Comparison of ENCODE assay signal across 8 cellular contexts in the genomic region with DNA sequence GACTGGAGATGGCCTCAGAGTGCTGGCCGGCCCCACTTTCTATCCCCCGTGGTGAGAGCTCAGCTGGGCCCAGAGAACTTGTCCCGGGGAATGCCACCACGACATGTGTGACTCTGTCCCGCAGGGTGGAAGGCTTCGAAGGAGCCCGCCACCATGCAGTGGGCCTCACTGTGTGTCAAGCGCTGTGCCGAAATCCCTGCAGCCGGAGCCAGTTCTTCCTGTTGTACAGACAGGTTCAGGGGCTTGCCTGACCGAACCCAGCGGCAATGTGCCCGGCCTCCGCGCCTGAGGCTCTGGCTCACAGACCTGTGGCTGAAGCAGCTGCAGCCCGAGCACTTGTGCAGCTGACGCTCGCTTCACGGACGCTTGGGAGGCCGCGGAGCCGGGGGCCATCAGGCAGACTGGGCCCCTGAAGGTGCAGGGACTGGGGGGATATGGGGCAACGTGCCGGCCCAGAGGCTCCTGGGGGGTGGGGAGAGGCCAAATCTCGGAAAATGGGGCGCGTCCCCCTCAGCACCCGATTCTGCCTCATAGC. TPM values are rescaled to one million over a fixed set of nuclear protein-coding genes. Genes with fewer than 3 reads are reported as not detected.
DNase-seq lines count a peak whose midpoint lies in the region; TF ChIP-seq lines count a peak whose summit lies in the region.

No MANE protein-coding gene starts in this region.

- H3K4me3 ChIP-seq in BE2C (ENCODE audit: low read depth, low read length) (peak overlapping the region; percentile 73), HFF-Myc (replicated peaks; ENCODE audit: low read depth, low read length) (peak overlapping the region; percentile 73), mucosa of rectum (ENCODE audit: low read length in 2 of 2) (peak overlapping the region; percentile 77 to 79), urinary bladder (ENCODE audit: low read depth, low read length) (peak overlapping the region; percentile 71)

- H3K9me3 ChIP-seq in BE2C: no peaks in the 10 kb centered on the region
- no peaks in the 10 kb centered on the region for H3K9me3 ChIP-seq in mucosa of rectum (ENCODE audit: control insufficient read depth in 2 of 2, low read length in 2 of 2)

- peaks cover 11% of the 10 kb centered on the region for H3K27me3 Mint-ChIP-seq in endothelial cell (ENCODE audit: unreplicated experiment)

- H3K4me1 ChIP-seq in BE2C (0 out of 2 replicates have a peak, but pooled peaks cover 2% of the 10 kb centered on the region), mucosa of rectum (ENCODE audit: control insufficient read depth in 2 of 2, insufficient read depth in 2 of 2, low read length in 2 of 2) (peaks cover 6 to 9% of the 10 kb centered on the region in 2 donors), urinary bladder (ENCODE audit: insufficient read depth) (no peaks in the 10 kb centered on the region)

- TF ChIP-seq CTCF in BE2C (IDR thresholded peaks at IDR 0.05; ENCODE audit: low read depth, low read length) (no peak), HFF-Myc (IDR thresholded peaks at IDR 0.05; ENCODE audit: low read depth, low read length, missing control alignments) (no peak), VCaP (conservative IDR thresholded peaks at IDR 0.05) (no peak), endothelial cell (IDR thresholded peaks at IDR 0.05; ENCODE audit: unreplicated experiment) (no peak)

- peak overlapping the region; percentile 71 for H3K27ac ChIP-seq in VCaP
- peak overlapping the region in 1 of 2 donors; percentile 43 for H3K27ac ChIP-seq in mucosa of rectum (ENCODE audit: low read depth in 2 of 2, low read length in 2 of 2)
- no peak overlapping the region for H3K27ac ChIP-seq in urinary bladder (ENCODE audit: low read depth)

- H3K27ac Mint-ChIP-seq in endothelial cell (ENCODE audit: unreplicated experiment): peak overlapping the region; percentile 90

- 9% methylated on average over 29 of the region's 29 CpGs for WGBS in urinary bladder

- peak overlapping the region; percentile 95 for H3K4me3 Mint-ChIP-seq in endothelial cell (ENCODE audit: unreplicated experiment)

- peaks cover 17% of the 10 kb centered on the region for H3K36me3 Mint-ChIP-seq in endothelial cell (ENCODE audit: low read depth, unreplicated experiment)

- H3K9me3 Mint-ChIP-seq in endothelial cell (ENCODE audit: unreplicated experiment): no peaks in the 10 kb centered on the region

- H3K9ac ChIP-seq in mucosa of rectum (ENCODE audit: low read depth in 1 of 2, low read length in 2 of 2): peak overlapping the region; percentile 46 to 70

- DNase-seq in BE2C (peak; percentile 52), HFF-Myc (ENCODE audit: extremely low read depth, low read depth) (no peak), endothelial cell (ENCODE audit: low spot score) (peak; percentile 33), NCI-H2029 (lab: John Stamatoyannopoulos, UW) (no peak)
- no peak for DNase-seq in effector CD4-positive, alpha-beta T cell

- H3K27me3 ChIP-seq in BE2C (no peaks in the 10 kb centered on the region), mucosa of rectum (ENCODE audit: control insufficient read depth in 2 of 2, insufficient read depth in 2 of 2, low read length in 2 of 2) (no peaks in the 10 kb centered on the region)

- peaks cover 46% of the 10 kb centered on the region for H3K4me1 Mint-ChIP-seq in endothelial cell (ENCODE audit: unreplicated experiment)

- no peaks in the 10 kb centered on the region for H3K36me3 ChIP-seq in BE2C
- no peaks in the 10 kb centered on the region for H3K36me3 ChIP-seq in mucosa of rectum (ENCODE audit: control insufficient read depth in 2 of 2, insufficient read depth in 2 of 2, low read length in 2 of 2)
- no peaks in the 10 kb centered on the region for H3K36me3 ChIP-seq in urinary bladder (ENCODE audit: insufficient read depth)

RNA-seq across cellular contexts. Expression of gene PPM1F, which starts 0.7 kb away (rescaled TPM):
- polyA plus RNA-seq in BE2C (2012; ENCODE audit: insufficient read depth, insufficient read length, low read depth): 41.0 TPM
- total RNA-seq in endothelial cell (ENCODE audit: unreplicated experiment): 244 TPM
- total RNA-seq in urinary bladder: 30.8 TPM
- 35.4 TPM for polyA plus RNA-seq in urinary bladder

RNA-seq across cellular contexts. Expression of gene TOP3B, which starts 30.6 kb away (rescaled TPM):
- 50.9 TPM for polyA plus RNA-seq in BE2C (2012; ENCODE audit: insufficient read depth, insufficient read length, low read depth)
- total RNA-seq in endothelial cell (ENCODE audit: unreplicated experiment) (55.6 TPM), urinary bladder (20.7 TPM)
- polyA plus RNA-seq in urinary bladder: 12.6 TPM

Comparison
In these comparisons a context has a peak if more than half of its experiments do, and no peak if none do; other contexts are left out.
1. DNase-seq: peak in BE2C (single experiment) and endothelial cell (single experiment); none in HFF-Myc (single experiment), NCI-H2029 (single experiment) and effector CD4-positive, alpha-beta T cell (single experiment).
2. Peak in every context shown above with its lines, with median percentiles within 50 percentile points of each other: H3K4me3 ChIP-seq.